Comparison of ENCODE assay signal across 39 cellular contexts in genomic region chr9:124462739-124463138, GRCh38. TPM values are rescaled to one million over a fixed set of nuclear protein-coding genes. Genes with fewer than 3 reads are reported as not detected.
"Had no signal": no experiment of that assay in that cellular context is flagged by ENCODE, and none has a peak within 500 bp of the region (broad histone marks: within the 10 kb centered on the region; RNA-seq: fewer than 3 reads in every experiment).

No MANE protein-coding gene starts in this region.

- H3K4me3 ChIP-seq: MG63 had no signal

- H3K36me3 ChIP-seq: MG63 had no signal

- DNase-seq: Karpas-422, Kasumi-1, MG63, MM.1S, MV-4-11, NCI-H1048, NCI-H1092, NCI-H1092 treated with DMSO at 0.1 percent for 48 hours, NCI-H1105, NCI-H1417, NCI-H1417 treated with DMSO at 0.1 percent for 48 hours, NCI-H1436, NCI-H1436 treated with DMSO at 0.1 percent for 48 hours, NCI-H146, NCI-H1694, NCI-H1694 treated with DMSO at 0.1 percent for 48 hours, NCI-H187, NCI-H187 treated with DMSO at 0.1 percent for 48 hours, NCI-H1930, NCI-H2029, NCI-H2029 treated with DMSO at 0.1 percent for 48 hours, NCI-H2081, NCI-H2081 treated with DMSO at 0.1 percent for 48 hours, NCI-H2107, NCI-H2171, NCI-H2171 treated with DMSO at 0.1 percent for 48 hours, NCI-H2227 treated with DMSO at 0.1 percent for 48 hours, NCI-H226, NCI-H345, NCI-H446, NCI-H446 treated with DMSO at 0.1 percent for 48 hours, NCI-H510A, NCI-H510A treated with DMSO at 0.1 percent for 48 hours, NCI-H524, NCI-H524 treated with DMSO at 0.1 percent for 48 hours had no signal

- H3K9me3 ChIP-seq: MG63 had no signal

RNA-seq across cellular contexts. Expression of gene ADGRD2, which starts 12.5 kb away (rescaled TPM):
- total RNA-seq: LHCN-M2, M059J, MCF 10A, NCI-H460 had no signal

RNA-seq across cellular contexts. Expression of gene NR5A1, which starts 44.5 kb away (rescaled TPM):
- total RNA-seq: LHCN-M2, MCF 10A, NCI-H460 had no signal
